ENCODE assay signal across 25 cellular contexts in the genomic region with DNA sequence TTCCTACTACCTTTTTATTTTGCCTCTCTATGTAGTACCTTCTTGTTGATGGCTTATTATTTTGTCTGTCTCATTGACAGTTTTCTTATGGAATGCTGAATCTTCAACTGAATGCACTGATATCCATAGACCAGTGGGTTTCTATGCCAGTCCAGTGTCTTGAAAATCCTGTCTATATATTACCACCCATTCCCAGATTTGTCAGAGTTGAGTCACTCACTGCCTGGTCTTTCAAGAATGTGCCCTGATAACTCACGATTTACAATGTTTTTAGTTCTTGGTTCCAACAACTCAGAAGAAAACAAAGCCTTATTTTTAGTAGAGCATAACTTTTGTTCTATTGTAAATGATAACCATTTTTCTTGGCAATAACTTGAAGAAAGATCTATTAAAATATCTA.
DNase-seq lines count a peak whose midpoint lies in the region; ATAC-seq and FAIRE-seq lines count a peak whose summit lies in the region.
"Had no signal": no experiment of that assay in that cellular context is flagged by ENCODE, and none has a peak within 500 bp of the region (broad histone marks: within the 10 kb centered on the region; RNA-seq: fewer than 3 reads in every experiment).

No MANE protein-coding gene starts in this region.

- no peak overlapping the region for H3K9ac ChIP-seq in skeletal muscle satellite cell (ENCODE audit: low read depth, low read length)

- no peak overlapping the region for H3K4me3 ChIP-seq in skeletal muscle satellite cell (ENCODE audit: low read length)
- H3K4me3 ChIP-seq: adrenal gland, gastrocnemius medialis, right lobe of liver, upper lobe of right lung had no signal

- H3K4me2 ChIP-seq in skeletal muscle satellite cell (ENCODE audit: low read length) = peak overlapping the region; percentile 34

- no peak for ATAC-seq in HG02973 (IDR thresholded peaks at IDR 0.05; ENCODE audit: unreplicated experiment)
- no peak for ATAC-seq in GM19467 (IDR thresholded peaks at IDR 0.05; ENCODE audit: unreplicated experiment)
- ATAC-seq: effector memory CD8-positive, alpha-beta T cell; gastrocnemius medialis; HCT116; left lobe of liver; right lobe of liver; stimulated activated naive CD8-positive, alpha-beta T cell treated with anti-CD3 and anti-CD28 coated beads, Interleukin-15, amount 100 ng/mL, for 72 hours; upper lobe of right lung had no signal

- no peaks in the 10 kb centered on the region for H3K27me3 ChIP-seq in skeletal muscle satellite cell (ENCODE audit: control insufficient read depth, insufficient read depth, low read length)
- H3K27me3 ChIP-seq: adrenal gland, gastrocnemius medialis, right lobe of liver, upper lobe of right lung had no signal

- H3K9me3 ChIP-seq in skeletal muscle satellite cell (replicated peaks; ENCODE audit: low read length) = no peaks in the 10 kb centered on the region
- H3K9me3 ChIP-seq: adrenal gland, gastrocnemius medialis, right lobe of liver, upper lobe of right lung had no signal

- peaks cover 32% of the 10 kb centered on the region for H3K4me1 ChIP-seq in skeletal muscle satellite cell (ENCODE audit: control insufficient read depth, insufficient read depth, low read length)
- H3K4me1 ChIP-seq: adrenal gland, gastrocnemius medialis, right lobe of liver, upper lobe of right lung had no signal

- H3K36me3 ChIP-seq in skeletal muscle satellite cell (ENCODE audit: insufficient read depth, low read length) = no peaks in the 10 kb centered on the region
- H3K36me3 ChIP-seq: adrenal gland, gastrocnemius medialis, right lobe of liver, upper lobe of right lung had no signal

- FAIRE-seq in RCC 7860 (lab: Jason Lieb, UNC) = peak; percentile 78
- FAIRE-seq: GM12891, TTC549 had no signal

- DNase-seq in EL (peak; percentile 73), RCC 7860 (ENCODE audit: low spot score) (peak; percentile 61), fibroblast of peridontal ligament (ENCODE audit: extremely low read depth) (peak; percentile 39), pons (ENCODE audit: low spot score) (no peak)
- DNase-seq: activated CD4-positive, alpha-beta T cell treated with anti-CD3 and anti-CD28 coated beads for 4 hours; activated effector memory CD4-positive, alpha-beta T cell treated with Interleukin-2 at 50 U/mL for 16 hours; adrenal gland; Calu3; effector memory CD8-positive, alpha-beta T cell; gastrocnemius medialis; GDM1; NCI-H1436 treated with DMSO at 0.1 percent for 48 hours; NK-92 treated with Interleukin-12 subunit alpha and Interleukin-12 subunit beta, amount 100 ng/mL, for 24 hours; nucleus accumbens; right lobe of liver; stimulated activated CD4-positive, alpha-beta T cell treated with anti-CD3 and anti-CD28 coated beads, Interleukin-1b, Interleukin-23, amount 100 ng/mL, for 48 hours; stimulated activated naive CD8-positive, alpha-beta T cell treated with anti-CD3 and anti-CD28 coated beads, Interleukin-15, amount 100 ng/mL, for 72 hours; upper lobe of right lung had no signal
